In genomic region chr6:139373928-139374356, GRCh38 we compare ENCODE assay signal across 8 cellular contexts. TPM values are rescaled to one million over a fixed set of nuclear protein-coding genes. Genes with fewer than 3 reads are reported as not detected.
DNase-seq lines count a peak whose midpoint lies in the region; ATAC-seq and TF ChIP-seq lines count a peak whose summit lies in the region.

No MANE protein-coding gene starts in this region.

- peak overlapping the region; percentile 62 for H3K4me3 ChIP-seq in GM12875 (ENCODE audit: low read depth, low read length)
- peak overlapping the region; percentile 79 for H3K4me3 ChIP-seq in gastroesophageal sphincter
- H3K4me3 ChIP-seq in prostate gland, result peak overlapping the region; percentile 72 to 84

- H3K27ac ChIP-seq in gastroesophageal sphincter, result peak overlapping the region; percentile 84 to 97 (median 96)
- H3K27ac ChIP-seq in prostate gland, result peak overlapping the region; percentile 90 to 95

- H3K36me3 ChIP-seq in gastroesophageal sphincter (peaks cover 0 to 18% of the 10 kb centered on the region in 2 donors), prostate gland (no peaks in the 10 kb centered on the region)

- H3K27me3 Mint-ChIP-seq in HFFc6 (ENCODE audit: insufficient read depth) (peaks cover 45% of the 10 kb centered on the region), T-helper 17 cell (peaks cover 4% of the 10 kb centered on the region)

- H3K4me1 ChIP-seq in gastroesophageal sphincter, result peaks cover 2 to 40% (median 10%) of the 10 kb centered on the region in 3 donors
- peaks cover 3% of the 10 kb centered on the region for H3K4me1 ChIP-seq in prostate gland (replicated peaks)

- H3K4me1 Mint-ChIP-seq in HFFc6 (ENCODE audit: low read depth), result peaks cover 53% of the 10 kb centered on the region
- H3K4me1 Mint-ChIP-seq in T-helper 17 cell, result peaks cover 46% of the 10 kb centered on the region

- 0% methylated on average over 1 to 4 of the region's 25 CpGs for WGBS in gastroesophageal sphincter (ENCODE audit: low coverage in 1 of 2), 2 donors
- WGBS in prostate gland, result under 1% methylated on average over 25 of the region's 25 CpGs

- intact Hi-C loops in prostate gland (cut with DNase I), result loop anchor here (2.0 to 10.0 kb wide), 10 partner anchors 223 to 1881 kb away; no protein-coding TSS in a partner anchor

- peak overlapping the region; percentile 98 for H3K27ac Mint-ChIP-seq in HFFc6
- peak overlapping the region; percentile 100 for H3K27ac Mint-ChIP-seq in T-helper 17 cell

- no peak for DNase-seq in HFFc6
- no peak for DNase-seq in T-helper 17 cell
- DNase-seq in prostate gland (ENCODE audit: low spot score), result no peak
- DNase-seq in stimulated activated naive CD4-positive, alpha-beta T cell (lab: John Stamatoyannopoulos, UW), result no peak
- DNase-seq in dermis blood vessel endothelial cell, result no peak
- no peak for DNase-seq in NCI-H1436 treated with DMSO at 0.1 percent for 48 hours (lab: John Stamatoyannopoulos, UW)

- H3K27me3 ChIP-seq in gastroesophageal sphincter (no peaks in the 10 kb centered on the region), prostate gland (replicated peaks; ENCODE audit: insufficient read depth) (no peaks in the 10 kb centered on the region)

- ATAC-seq in T-helper 17 cell (peak; percentile 6), gastroesophageal sphincter (no peak)

- H3K4me3 Mint-ChIP-seq in HFFc6 (peak overlapping the region; percentile 98), T-helper 17 cell (peak overlapping the region; percentile 100)

- TF ChIP-seq EP300 in gastroesophageal sphincter (IDR thresholded peaks at IDR 0.05), result no peak

- H3K9me3 ChIP-seq in T-helper 17 cell (ENCODE audit: control insufficient read depth, low read length, poor library complexity, severe bottlenecking) (no peaks in the 10 kb centered on the region), gastroesophageal sphincter (no peaks in the 10 kb centered on the region), prostate gland (no peaks in the 10 kb centered on the region)

- peaks cover 22% of the 10 kb centered on the region for H3K9me3 Mint-ChIP-seq in HFFc6

- TF ChIP-seq POLR2A in gastroesophageal sphincter (IDR thresholded peaks at IDR 0.05) (no peak), prostate gland (IDR thresholded peaks at IDR 0.05) (no peak)

- H3K36me3 Mint-ChIP-seq in HFFc6 (ENCODE audit: low read depth), result peaks cover 44% of the 10 kb centered on the region
- peaks cover 7% of the 10 kb centered on the region for H3K36me3 Mint-ChIP-seq in T-helper 17 cell (ENCODE audit: low read depth)

- TF ChIP-seq CTCF in GM12875 (IDR thresholded peaks at IDR 0.05; ENCODE audit: borderline replicate concordance, insufficient read depth, low read depth, low read length) (no peak), HFFc6 (IDR thresholded peaks at IDR 0.05) (no peak), gastroesophageal sphincter (IDR thresholded peaks at IDR 0.05) (no peak), prostate gland (IDR thresholded peaks at IDR 0.05) (no peak)

RNA-seq across cellular contexts. Expression of gene CITED2, which starts 0.5 kb away (rescaled TPM):
- 1,000 to 10,000 TPM; 1,147 to 1,717 (median 1,616) TPM for total RNA-seq in HFFc6 (2021; fragmentation: NEBNext Ultra II Directional; extraction: Animal tissue kit (Norgen Biotek cat#: 25700))
- total RNA-seq in T-helper 17 cell, result 100 to 1,000 TPM; 156 to 170 TPM
- 100 to 1,000 TPM; 103 to 553 (median 336) TPM for total RNA-seq in gastroesophageal sphincter
- total RNA-seq in prostate gland, result 100 to 1,000 TPM; 117 to 149 TPM
- 28.8 and 50.0 TPM in 2 replicates for total RNA-seq in dermis blood vessel endothelial cell
